Comparison of ENCODE assay signal across 12 cellular contexts in the genomic region with DNA sequence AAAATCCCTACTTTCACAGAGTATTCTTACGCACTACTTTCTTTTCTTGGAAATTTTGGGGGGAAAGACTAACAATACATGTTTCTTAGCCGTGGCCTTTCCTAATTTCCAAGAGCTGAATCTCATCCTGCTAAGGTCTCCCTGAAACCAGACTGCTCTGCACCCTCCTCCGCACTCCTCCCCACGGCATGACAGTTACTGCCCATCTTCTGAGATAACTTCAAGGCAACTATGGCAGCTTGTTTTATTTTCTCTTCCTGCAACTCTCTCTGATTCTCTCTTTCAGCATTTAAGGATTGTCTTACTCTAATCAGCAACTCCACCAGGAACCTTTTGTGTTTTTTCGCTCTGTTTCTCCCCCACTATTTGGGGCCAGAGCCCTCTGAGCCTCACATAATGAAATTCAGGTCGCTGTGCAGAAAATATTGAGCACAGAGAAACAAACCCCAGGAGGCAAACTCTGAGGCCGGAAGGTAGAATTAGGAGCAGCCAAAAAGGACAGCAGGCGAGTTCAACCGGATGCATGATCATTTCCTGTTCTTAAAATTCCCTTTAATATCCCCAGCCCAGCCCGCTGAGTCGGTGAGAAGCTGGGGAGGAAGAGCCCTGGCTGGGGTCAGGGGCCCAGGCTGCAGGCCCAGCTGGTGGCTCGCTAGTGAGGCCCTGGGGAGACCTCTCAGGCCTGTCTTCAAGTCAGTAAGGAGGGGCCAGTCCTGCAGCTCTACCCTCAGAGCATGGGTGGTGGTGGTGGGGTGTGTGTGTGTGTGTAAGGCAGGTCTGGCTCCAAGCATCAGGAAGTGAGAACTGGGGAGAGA.
DNase-seq lines count a peak whose midpoint lies in the region; ATAC-seq and TF ChIP-seq lines count a peak whose summit lies in the region.
"Had no signal": no experiment of that assay in that cellular context is flagged by ENCODE, and none has a peak within 500 bp of the region (broad histone marks: within the 10 kb centered on the region; RNA-seq: fewer than 3 reads in every experiment).

No MANE protein-coding gene starts in this region.

- H3K4me1 Mint-ChIP-seq in CD14-positive monocyte (peaks cover 48% of the 10 kb centered on the region), natural killer cell (peaks cover 5 to 18% of the 10 kb centered on the region in 2 donors)

- peak overlapping the region; percentile 32 for H3K4me3 ChIP-seq in NB4 (ENCODE audit: low read depth, low read length)
- no peak overlapping the region for H3K4me3 ChIP-seq in coronary artery

- TF ChIP-seq POLR2A in NB4 (IDR thresholded peaks at IDR 0.05; ENCODE audit: extremely low read depth, insufficient read length) = peak; percentile 21

- peak overlapping the region; percentile 3 to 66 for H3K27ac ChIP-seq in coronary artery

- H3K36me3 Mint-ChIP-seq in CD14-positive monocyte = peaks cover 0 to 6% of the 10 kb centered on the region in 2 donors
- H3K36me3 Mint-ChIP-seq in natural killer cell = no peaks in the 10 kb centered on the region

- intact Hi-C loops in CD14-positive monocyte (cut with micrococcal nuclease) = no loop called here
- intact Hi-C loops in natural killer cell (cut with micrococcal nuclease) = no loop called here

- no peaks in the 10 kb centered on the region for H3K9me3 Mint-ChIP-seq in CD14-positive monocyte
- no peaks in the 10 kb centered on the region for H3K9me3 Mint-ChIP-seq in natural killer cell

- peak overlapping the region; percentile 64 to 82 for H3K4me3 Mint-ChIP-seq in CD14-positive monocyte
- no peak overlapping the region for H3K4me3 Mint-ChIP-seq in natural killer cell

- DNase-seq in CD14-positive monocyte (ENCODE audit: low spot score) (no peak), NB4 (ENCODE audit: low read depth) (peak; percentile 95), coronary artery (ENCODE audit: low spot score) (no peak), natural killer cell (no peak), T-helper 2 cell (no peak), cerebellar cortex (ENCODE audit: low spot score) (no peak)
- DNase-seq: activated CD4-positive, CD25-positive, alpha-beta regulatory T cell; DMS153; NCI-H2171 treated with DMSO at 0.1 percent for 48 hours; stimulated activated naive CD4-positive, alpha-beta T cell treated with Interleukin-2 at 50 U/mL for 16 hours had no signal

- ATAC-seq in natural killer cell (peak in 2 of 3 donors; percentile 30 to 42), GM18511 (IDR thresholded peaks at IDR 0.05; ENCODE audit: unreplicated experiment) (no peak), HG02840 (IDR thresholded peaks at IDR 0.05; ENCODE audit: low FRiP score, unreplicated experiment) (no peak)

- H3K27me3 Mint-ChIP-seq in CD14-positive monocyte (ENCODE audit: low read depth in 3 of 3) (peaks cover 0 to 12% (median 0%) of the 10 kb centered on the region in 3 donors), natural killer cell (ENCODE audit: low read depth in 2 of 2) (peaks cover 4 to 15% of the 10 kb centered on the region in 2 donors)

- no peak for TF ChIP-seq CTCF in CD14-positive monocyte (IDR thresholded peaks at IDR 0.05)
- TF ChIP-seq CTCF in NB4 (IDR thresholded peaks at IDR 0.05; ENCODE audit: low read depth, low read length) = no peak
- no peak for TF ChIP-seq CTCF in coronary artery (IDR thresholded peaks at IDR 0.05)
- no peak for TF ChIP-seq CTCF in natural killer cell (IDR thresholded peaks at IDR 0.05)

- H3K27ac Mint-ChIP-seq in CD14-positive monocyte (peak overlapping the region in 5 of 7 donors; percentile 18 to 73 (median 54)), natural killer cell (no peak overlapping the region)

Comparison
In these comparisons a context has a peak if more than half of its experiments do, and no peak if none do; other contexts are left out.
1. H3K27ac Mint-ChIP-seq: peak in CD14-positive monocyte (5 of 7); none in natural killer cell (0 of 2).
2. ATAC-seq: peak in natural killer cell (2 of 3); none in GM18511 (single experiment) and HG02840 (single experiment).